In genomic region chr2:37507069-37507410, GRCh38 we compare ENCODE assay signal across 14 cellular contexts.
DNase-seq lines count a peak whose midpoint lies in the region; ATAC-seq, FAIRE-seq and TF ChIP-seq lines count a peak whose summit lies in the region.
"Had no signal": no experiment of that assay in that cellular context is flagged by ENCODE, and none has a peak within 500 bp of the region (broad histone marks: within the 10 kb centered on the region; RNA-seq: fewer than 3 reads in every experiment).

No MANE protein-coding gene starts in this region.

- no TSS peak for BruUV-seq in Calu3 (replicated peaks; lab: Mats Ljungman, UMichigan)

- peaks cover 24% of the 10 kb centered on the region for H3K4me1 Mint-ChIP-seq in endodermal cell
- peaks cover 8% of the 10 kb centered on the region for H3K4me1 Mint-ChIP-seq in Calu3 (ENCODE audit: low read depth, unreplicated experiment)
- H3K4me1 Mint-ChIP-seq: natural killer cell had no signal

- H3K4me1 ChIP-seq in OCI-LY3 (ENCODE audit: low read length) = peaks cover 17% of the 10 kb centered on the region
- H3K4me1 ChIP-seq in endodermal cell (ENCODE audit: control insufficient read depth, insufficient read depth, low read length) = no peaks in the 10 kb centered on the region
- peaks cover 35% of the 10 kb centered on the region for H3K4me1 ChIP-seq in muscle layer of colon (ENCODE audit: insufficient read depth, low read length)
- peaks cover 0 to 21% (median 9%) of the 10 kb centered on the region in 4 donors for H3K4me1 ChIP-seq in stomach

- no peak overlapping the region for H3K4me2 ChIP-seq in OCI-LY3 (ENCODE audit: low read length)

- no peak overlapping the region for H3K27ac ChIP-seq in OCI-LY3 (ENCODE audit: low read length)
- peak overlapping the region; percentile 83 for H3K27ac ChIP-seq in endodermal cell (ENCODE audit: low read depth, low read length)
- H3K27ac ChIP-seq in muscle layer of colon (ENCODE audit: low read depth, low read length) = peak overlapping the region; percentile 66
- peak overlapping the region in 3 of 5 donors; percentile 21 to 76 (median 45) for H3K27ac ChIP-seq in stomach

- 0 out of 2 replicates have a peak overlapping the region, but pooled peaks have one; percentile 28 for H2AFZ ChIP-seq in OCI-LY3 (ENCODE audit: low read depth, low read length)

- H3K4me3 ChIP-seq in OCI-LY3 (ENCODE audit: low read length) = no peak overlapping the region
- no peak overlapping the region for H3K4me3 ChIP-seq in endodermal cell (ENCODE audit: low read length)
- no peak overlapping the region for H3K4me3 ChIP-seq in muscle layer of colon (ENCODE audit: low read depth in 1 of 2, low read length in 2 of 2)
- no peak overlapping the region for H3K4me3 ChIP-seq in stomach

- DNase-seq in endodermal cell (no peak), stomach (no peak), Calu3 (no peak), HTR-8/SVneo (ENCODE audit: insufficient read length, low spot score) (no peak), RCC 7860 (ENCODE audit: low spot score) (no peak)
- DNase-seq: activated CD4-positive, CD25-positive, alpha-beta regulatory T cell; COR-L47; natural killer cell; NCI-H1436 had no signal

- H3K9me3 Mint-ChIP-seq in endodermal cell (no peaks in the 10 kb centered on the region), Calu3 (ENCODE audit: low read depth, unreplicated experiment) (no peaks in the 10 kb centered on the region)
- H3K9me3 Mint-ChIP-seq: activated T-helper 1 cell treated with anti-CD3 and anti-CD28 coated beads, Interleukin-12 subunit alpha, Interleukin-12 subunit beta, Interleukin-2, Interleukin-4 antibody, amounts not matched to agents 30 ng/mL and 10 ng/mL and 1 ng/mL, durations not matched to agents 14 hours and 24 hours and 36 hours; natural killer cell; T-helper 1 cell treated with Interleukin-12 subunit alpha and Interleukin-12 subunit beta and Interleukin-4 antibody, amounts not matched to agents 30 μg/mL and 1 μg/mL, for 36 hours had no signal

- H4K20me1 ChIP-seq in OCI-LY3 (ENCODE audit: insufficient read depth, low read length) = no peaks in the 10 kb centered on the region

- H3K27me3 ChIP-seq in OCI-LY3 (ENCODE audit: low read depth, low read length) (no peaks in the 10 kb centered on the region), endodermal cell (ENCODE audit: control insufficient read depth, insufficient read depth, low read length, poor library complexity, severe bottlenecking) (no peaks in the 10 kb centered on the region), muscle layer of colon (ENCODE audit: control insufficient read depth in 1 of 2, insufficient read depth in 2 of 2, low read length in 2 of 2) (no peaks in the 10 kb centered on the region), stomach (no peaks in the 10 kb centered on the region)

- CTCF ChIA-PET in Calu3 (lab: Charles Lee) = no interaction called here

- ATAC-seq in activated CD4-positive, CD25-positive, alpha-beta regulatory T cell treated with anti-CD3 and anti-CD28 coated beads, Interleukin-2, amount 50 U/mL, for 24 hours = no peak

- no peaks in the 10 kb centered on the region for H3K9me3 ChIP-seq in OCI-LY3 (ENCODE audit: insufficient read depth, low read length)
- H3K9me3 ChIP-seq in endodermal cell (ENCODE audit: control insufficient read depth, low read length) = no peaks in the 10 kb centered on the region
- no peaks in the 10 kb centered on the region for H3K9me3 ChIP-seq in muscle layer of colon (ENCODE audit: low read length)
- H3K9me3 ChIP-seq in stomach = no peaks in the 10 kb centered on the region

- H3K27ac Mint-ChIP-seq in endodermal cell (no peak overlapping the region), Calu3 (ENCODE audit: unreplicated experiment) (no peak overlapping the region)
- H3K27ac Mint-ChIP-seq: activated T-helper 1 cell treated with anti-CD3 and anti-CD28 coated beads, Interleukin-12 subunit alpha, Interleukin-12 subunit beta, Interleukin-2, Interleukin-4 antibody, amounts not matched to agents 30 ng/mL and 10 ng/mL and 1 ng/mL, durations not matched to agents 14 hours and 24 hours and 36 hours; natural killer cell; T-helper 1 cell treated with Interleukin-12 subunit alpha and Interleukin-12 subunit beta and Interleukin-4 antibody, amounts not matched to agents 30 μg/mL and 1 μg/mL, for 36 hours had no signal

- no peak for FAIRE-seq in HTR-8/SVneo (lab: Jason Lieb, UNC)
- FAIRE-seq in RCC 7860 (lab: Jason Lieb, UNC) = no peak

- H3K4me3 Mint-ChIP-seq in endodermal cell = no peak overlapping the region
- H3K4me3 Mint-ChIP-seq in Calu3 (ENCODE audit: low read depth, unreplicated experiment) = no peak overlapping the region
- H3K4me3 Mint-ChIP-seq: activated T-helper 1 cell treated with anti-CD3 and anti-CD28 coated beads, Interleukin-12 subunit alpha, Interleukin-12 subunit beta, Interleukin-2, Interleukin-4 antibody, amounts not matched to agents 30 ng/mL and 10 ng/mL and 1 ng/mL, durations not matched to agents 14 hours and 24 hours and 36 hours; natural killer cell; T-helper 1 cell treated with Interleukin-12 subunit alpha and Interleukin-12 subunit beta and Interleukin-4 antibody, amounts not matched to agents 30 μg/mL and 1 μg/mL, for 36 hours had no signal

- WGBS in endodermal cell (ENCODE audit: insufficient coverage in 1 of 2, insufficient read length in 1 of 2), 2 experiments = 65 to 90% methylated on average over 2 to 3 of the region's 3 CpGs
- WGBS in stomach, 5 donors = 31 to 53% (median 40%) methylated on average over 3 of the region's 3 CpGs

- H3K9ac ChIP-seq in OCI-LY3 (ENCODE audit: low read length) (no peak overlapping the region), endodermal cell (ENCODE audit: extremely low read depth, low read length, poor library complexity, severe bottlenecking) (no peak overlapping the region), muscle layer of colon (ENCODE audit: low read length) (no peak overlapping the region)

- TF ChIP-seq CTCF in OCI-LY3 (IDR thresholded peaks at IDR 0.05; ENCODE audit: low read depth, low read length) (no peak), endodermal cell (conservative IDR thresholded peaks at IDR 0.05) (no peak), stomach (IDR thresholded peaks at IDR 0.05) (no peak), Calu3 (IDR thresholded peaks at IDR 0.05; ENCODE audit: unreplicated experiment) (no peak)

- no peak for TF ChIP-seq EP300 in stomach (IDR thresholded peaks at IDR 0.05)

- H3K36me3 Mint-ChIP-seq in endodermal cell (ENCODE audit: low read depth) (no peaks in the 10 kb centered on the region), Calu3 (ENCODE audit: insufficient read depth, unreplicated experiment) (no peaks in the 10 kb centered on the region)
- H3K36me3 Mint-ChIP-seq: natural killer cell had no signal

- H3K27me3 Mint-ChIP-seq in endodermal cell (ENCODE audit: insufficient read depth) (no peaks in the 10 kb centered on the region), Calu3 (ENCODE audit: unreplicated experiment) (no peaks in the 10 kb centered on the region)

- no peaks in the 10 kb centered on the region for H3K36me3 ChIP-seq in OCI-LY3 (replicated peaks; ENCODE audit: low read depth, low read length)
- no peaks in the 10 kb centered on the region for H3K36me3 ChIP-seq in endodermal cell (ENCODE audit: control insufficient read depth, insufficient read depth, low read length)
- no peaks in the 10 kb centered on the region for H3K36me3 ChIP-seq in muscle layer of colon (ENCODE audit: insufficient read depth, low read length)
- no peaks in the 10 kb centered on the region for H3K36me3 ChIP-seq in stomach

- no peak for TF ChIP-seq POLR2A in stomach (IDR thresholded peaks at IDR 0.05)

- intact Hi-C loops in stomach (cut with DNase I; ENCODE audit: low total_unique reads) (no loop called here), Calu3 (cut with micrococcal nuclease; ENCODE audit: unreplicated experiment) (no loop called here)

- H3K79me2 ChIP-seq in OCI-LY3 (ENCODE audit: low read length) = no peaks in the 10 kb centered on the region
